In the genomic region with DNA sequence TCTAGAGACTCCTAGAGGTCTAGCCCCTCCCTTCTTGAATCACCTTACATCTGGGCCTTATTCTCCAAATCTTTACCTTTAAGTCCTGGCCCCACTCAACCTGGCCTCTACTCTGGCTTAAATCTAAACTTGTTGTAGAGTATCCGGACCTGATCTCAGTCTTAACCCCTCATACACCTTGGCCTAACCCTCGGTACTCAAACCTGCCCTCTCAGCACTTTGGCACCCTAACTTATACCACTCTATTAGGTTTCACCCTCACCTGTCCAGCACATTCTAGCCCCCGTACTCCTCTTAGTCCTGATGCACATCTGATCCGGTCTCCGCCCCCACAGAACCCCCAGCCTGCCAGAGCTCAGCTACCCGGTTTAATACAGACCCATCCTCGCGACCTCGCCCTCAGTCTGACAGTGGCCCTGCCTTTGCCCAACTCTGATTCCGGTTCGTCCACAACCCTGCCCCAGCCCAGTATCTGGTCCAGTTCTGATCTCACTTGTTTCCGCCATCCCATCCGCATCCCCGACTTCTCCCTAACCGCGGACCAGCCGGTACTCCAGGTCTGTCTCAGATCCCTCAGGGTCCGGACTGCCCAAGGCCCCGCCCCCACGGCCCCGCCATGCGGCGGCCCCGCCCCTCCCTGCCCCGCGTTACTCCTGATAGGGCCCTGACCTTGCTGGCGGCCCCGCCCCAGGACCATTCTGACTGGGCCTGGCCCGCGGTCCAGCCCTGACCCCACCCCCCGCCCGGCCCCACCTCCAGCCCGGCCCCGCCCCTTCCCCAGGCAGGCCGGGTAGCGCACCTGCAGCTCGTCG, we compare ENCODE assay signal across 1 cellular context.
TF ChIP-seq lines count a peak whose summit lies in the region.

No MANE protein-coding gene starts in this region.

TF ChIP-seq in IMR-90, 13 proteins besides CTCF, POLR2A, EP300 and RAD21:
- TF ChIP-seq CEBPB (IDR thresholded peaks at IDR 0.05; ENCODE audit: low read depth, low read length) = no peak
- TF ChIP-seq MXI1 (IDR thresholded peaks at IDR 0.05; ENCODE audit: borderline replicate concordance, low read depth, low read length) = 0 out of 2 replicates have a peak, but pooled peaks have one; percentile 2
- TF ChIP-seq NFE2L2 (IDR thresholded peaks at IDR 0.05; ENCODE audit: low read depth, low read length) = no peak
- peak; percentile 31; the same call in 1 of the 2 replicates for TF ChIP-seq MAZ (IDR thresholded peaks at IDR 0.05; ENCODE audit: borderline replicate concordance, low read depth, low read length)
- TF ChIP-seq MAFK (IDR thresholded peaks at IDR 0.05; ENCODE audit: low read depth, low read length) = 0 out of 2 replicates have a peak, but pooled peaks have one; percentile 19
